In genomic region chr10:103850572-103850895, GRCh38 we compare ENCODE assay signal across 13 cellular contexts. TPM values are rescaled to one million over a fixed set of nuclear protein-coding genes. Genes with fewer than 3 reads are reported as not detected.
DNase-seq lines count a peak whose midpoint lies in the region; ATAC-seq and TF ChIP-seq lines count a peak whose summit lies in the region.
"Had no signal": no experiment of that assay in that cellular context is flagged by ENCODE, and none has a peak within 500 bp of the region (broad histone marks: within the 10 kb centered on the region; RNA-seq: fewer than 3 reads in every experiment).

No MANE protein-coding gene starts in this region.

- H3K79me2 ChIP-seq in neural progenitor cell (ENCODE audit: low read depth) = no peaks in the 10 kb centered on the region

- H3K36me3 ChIP-seq in brain microvascular endothelial cell (replicated peaks) = no peaks in the 10 kb centered on the region
- no peaks in the 10 kb centered on the region for H3K36me3 ChIP-seq in neural progenitor cell
- H3K36me3 ChIP-seq: tibial artery had no signal

- ATAC-seq in right cardiac atrium (peak; percentile 4 to 6), T-helper 17 cell (no peak)

- intact Hi-C loops in right cardiac atrium (cut with DNase I) = loop anchor here in 1 of 4 donors (10.0 kb wide), 1 partner anchor 76 kb away; no protein-coding TSS in a partner anchor

- DNase-seq in GM03348 (ENCODE audit: low spot score) (peak; percentile 25), brain microvascular endothelial cell (no peak), right cardiac atrium (peak in 2 of 3 donors; percentile 39 to 72), T-helper 17 cell (no peak), neural progenitor cell (ENCODE audit: low spot score) (no peak), NOMO-1 treated with DMSO at 0.1 percent for 48 hours (lab: John Stamatoyannopoulos, UW; ENCODE audit: unreplicated experiment) (no peak), epidermal melanocyte (ENCODE audit: insufficient read length, low spot score) (no peak)
- DNase-seq: activated CD4-positive, CD25-positive, alpha-beta regulatory T cell treated with anti-CD3 and anti-CD28 coated beads, Interleukin-2, amount 50 U/mL, for 72 hours; GF-D8; NCI-H524 had no signal

- H3K9me3 ChIP-seq in right cardiac atrium (ENCODE audit: control insufficient read depth, low read length) = no peaks in the 10 kb centered on the region
- H3K9me3 ChIP-seq in T-helper 17 cell (ENCODE audit: control insufficient read depth, low read length, poor library complexity, severe bottlenecking) = no peaks in the 10 kb centered on the region
- no peaks in the 10 kb centered on the region for H3K9me3 ChIP-seq in neural progenitor cell (ENCODE audit: low read depth)
- H3K9me3 ChIP-seq: tibial artery had no signal

- H3K9ac ChIP-seq in neural progenitor cell = no peak overlapping the region

- H2AFZ ChIP-seq in neural progenitor cell (replicated peaks) = no peak overlapping the region

- TF ChIP-seq CTCF in brain microvascular endothelial cell (IDR thresholded peaks at IDR 0.05; ENCODE audit: low read depth, low read length, missing control alignments) (no peak), neural progenitor cell (IDR thresholded peaks at IDR 0.05) (no peak)

- H4K20me1 ChIP-seq in neural progenitor cell (ENCODE audit: low read depth) = peaks cover 23% of the 10 kb centered on the region

- WGBS in right cardiac atrium = 48% methylated on average over 3 of the region's 3 CpGs

- peaks cover 5% of the 10 kb centered on the region for H3F3A ChIP-seq in neural progenitor cell (ENCODE audit: low read depth)

- in situ Hi-C loops in brain microvascular endothelial cell (cut with HindIII; ENCODE audit: low pct_ligation_motif_present, low sequenced_read_pairs) = loop anchor here (25.0 kb wide), 1 partner anchor 138 kb away; no protein-coding TSS in a partner anchor

- H3K27ac Mint-ChIP-seq in T-helper 17 cell (no peak overlapping the region), neural progenitor cell (no peak overlapping the region)

- H3K9me3 Mint-ChIP-seq in neural progenitor cell = no peaks in the 10 kb centered on the region

- no peak overlapping the region for H3K4me3 ChIP-seq in brain microvascular endothelial cell (ENCODE audit: low read depth, low read length)
- H3K4me3 ChIP-seq in right cardiac atrium (ENCODE audit: low read length) = no peak overlapping the region
- H3K4me3 ChIP-seq in skin epidermis = no peak overlapping the region
- H3K4me3 ChIP-seq in neural progenitor cell = no peak overlapping the region
- H3K4me3 ChIP-seq: tibial artery had no signal

- H3K4me1 ChIP-seq in right cardiac atrium (ENCODE audit: control insufficient read depth, insufficient read depth, low read length) (peaks cover 34% of the 10 kb centered on the region), neural progenitor cell (peaks cover 14% of the 10 kb centered on the region)

- peaks cover 45% of the 10 kb centered on the region for H3K27me3 Mint-ChIP-seq in T-helper 17 cell
- H3K27me3 Mint-ChIP-seq in neural progenitor cell (ENCODE audit: insufficient read depth, low read depth) = peaks cover 3% of the 10 kb centered on the region

- H3K4me1 Mint-ChIP-seq in T-helper 17 cell = peaks cover 21% of the 10 kb centered on the region
- H3K4me1 Mint-ChIP-seq in neural progenitor cell = peaks cover 55% of the 10 kb centered on the region

- H3K36me3 Mint-ChIP-seq in T-helper 17 cell (ENCODE audit: low read depth) (peaks cover 3% of the 10 kb centered on the region), neural progenitor cell (peaks cover 7% of the 10 kb centered on the region)

- H3K4me3 Mint-ChIP-seq in T-helper 17 cell (no peak overlapping the region), neural progenitor cell (no peak overlapping the region)

- no peak overlapping the region for H3K4me2 ChIP-seq in neural progenitor cell

- H3K27ac ChIP-seq in brain microvascular endothelial cell (peak overlapping the region; percentile 85), right cardiac atrium (ENCODE audit: low read length) (peak overlapping the region; percentile 7), skin epidermis (peak overlapping the region in 18 of 21 experiments; percentile 4 to 82 (median 56)), neural progenitor cell (no peak overlapping the region)
- H3K27ac ChIP-seq: C4-2B had no signal

- H3K27me3 ChIP-seq in brain microvascular endothelial cell (replicated peaks) (no peaks in the 10 kb centered on the region), right cardiac atrium (ENCODE audit: control insufficient read depth, insufficient read depth) (no peaks in the 10 kb centered on the region), neural progenitor cell (peaks cover 40% of the 10 kb centered on the region)
- H3K27me3 ChIP-seq: tibial artery had no signal

RNA-seq across cellular contexts. Expression of gene SH3PXD2A, which starts 4.8 kb away (rescaled TPM):
- total RNA-seq in right cardiac atrium = 10 to 100 TPM; 30.2 to 31.7 (median 31.0) TPM
- 13.5 TPM for polyA plus RNA-seq in right cardiac atrium
- 10 to 100 TPM in 1 of 2 donors, 1 to 10 TPM in 1; 7.2 to 10.9 TPM for total RNA-seq in T-helper 17 cell
- 2.3 and 4.7 TPM in 2 replicates for total RNA-seq in neural progenitor cell (ENCODE audit: low replicate concordance)

Comparison
In these comparisons a context has a peak if more than half of its experiments do, and no peak if none do; other contexts are left out.
1. DNase-seq: peak in GM03348 (single experiment) and right cardiac atrium (2 of 3); none in brain microvascular endothelial cell (single experiment), T-helper 17 cell (0 of 3), neural progenitor cell (single experiment), NOMO-1 treated with DMSO at 0.1 percent for 48 hours (single experiment) and epidermal melanocyte (single experiment).